Comparison of ENCODE assay signal across 8 cellular contexts in the genomic region with DNA sequence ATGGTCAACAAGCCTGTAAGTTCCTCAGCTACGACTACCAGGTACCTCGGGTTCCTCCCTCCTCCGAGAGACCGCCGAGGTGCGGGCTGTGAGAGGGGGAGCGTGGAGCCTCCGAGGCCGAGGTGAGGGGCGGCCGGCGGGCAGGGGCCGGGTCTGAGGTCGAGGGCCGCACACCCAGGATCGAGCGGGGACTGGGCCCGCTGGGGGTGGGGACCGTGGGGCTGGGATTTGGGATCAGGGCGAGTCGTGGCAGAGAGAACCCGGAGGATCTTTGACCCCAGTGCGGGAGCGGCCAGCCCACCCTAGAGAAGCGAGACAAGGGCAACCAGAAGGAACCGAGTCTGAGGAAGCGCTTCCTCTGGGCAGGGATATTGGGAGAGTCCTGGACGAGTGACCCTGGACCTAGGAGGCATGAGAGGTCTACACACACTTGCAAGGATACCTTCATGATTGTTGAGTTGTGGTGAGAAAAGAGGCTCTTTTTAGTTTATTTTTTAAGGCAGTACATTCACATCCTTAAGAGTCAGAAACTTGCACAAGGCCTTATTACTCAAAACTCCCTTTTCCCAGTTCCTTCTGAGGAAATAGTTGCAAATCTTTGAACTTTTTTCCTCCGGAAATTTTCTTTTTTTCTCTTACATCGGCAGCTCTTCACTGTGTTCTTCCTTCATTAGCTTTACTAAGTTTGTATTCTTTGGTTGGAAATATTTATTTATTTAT. TPM values are rescaled to one million over a fixed set of nuclear protein-coding genes. Genes with fewer than 3 reads are reported as not detected.
DNase-seq lines count a peak whose midpoint lies in the region; ATAC-seq and TF ChIP-seq lines count a peak whose summit lies in the region.

No MANE protein-coding gene starts in this region.

- H3K4me3 ChIP-seq in Panc1 (ENCODE audit: low read depth in 2 of 2, low read length in 2 of 2), result peak overlapping the region; percentile 56 to 83
- peak overlapping the region; percentile 87 for H3K4me3 ChIP-seq in epithelial cell of esophagus (ENCODE audit: low read length)

- POLR2A ChIA-PET in Panc1 (lab: Charles Lee), result interaction anchor here (0.7 to 1.2 kb wide), 3 partner anchors 23 to 38 kb away, joined by 3 to 5 read pairs (median 3); no protein-coding TSS in a partner anchor

- CTCF ChIA-PET in Panc1 (lab: Charles Lee), result no interaction called here

- H3K27me3 Mint-ChIP-seq in nephron progenitor cell (ENCODE audit: low read depth, poor library complexity), result no peaks in the 10 kb centered on the region

- intact Hi-C loops in Panc1 (cut with micrococcal nuclease; ENCODE audit: unreplicated experiment), result no loop called here

- peaks cover 17% of the 10 kb centered on the region for H3K4me1 Mint-ChIP-seq in nephron progenitor cell

- 0 out of 2 replicates have a peak, but pooled peaks cover 3% of the 10 kb centered on the region for H3K4me1 ChIP-seq in Panc1 (ENCODE audit: control insufficient read depth, insufficient read depth, low read length)

- no peak for TF ChIP-seq CTCF in Panc1 (IDR thresholded peaks at IDR 0.05)
- TF ChIP-seq CTCF in epithelial cell of esophagus (IDR thresholded peaks at IDR 0.05; ENCODE audit: insufficient read depth, low read depth, low read length, missing control alignments), result no peak
- no peak for TF ChIP-seq CTCF in nephron progenitor cell (IDR thresholded peaks at IDR 0.05)

- peak overlapping the region; percentile 95 for H3K4me3 Mint-ChIP-seq in nephron progenitor cell

- TSS peak; percentile 93 for BruUV-seq in Panc1 (replicated peaks; lab: Mats Ljungman, UMichigan)

- DNase-seq in EH (ENCODE audit: low read depth) (peak; percentile 7), Panc1 (ENCODE audit: low read depth, low spot score) (no peak), epithelial cell of esophagus (ENCODE audit: low read depth) (no peak), nephron progenitor cell (no peak), GDM1 (lab: John Stamatoyannopoulos, UW) (no peak)
- no peak for DNase-seq in stimulated activated CD4-positive, alpha-beta T cell treated with anti-CD3 and anti-CD28 coated beads, Interleukin-1b, Interleukin-23, amount 100 ng/mL, for 48 hours

- H3K27ac ChIP-seq in Panc1 (ENCODE audit: low read length), result peak overlapping the region; percentile 78

- ATAC-seq in Panc1 (peak; percentile 62), HG03025 (IDR thresholded peaks at IDR 0.05; ENCODE audit: low FRiP score, unreplicated experiment) (no peak), GM21526 (IDR thresholded peaks at IDR 0.05; ENCODE audit: low FRiP score, unreplicated experiment) (no peak)

- H3K27ac Mint-ChIP-seq in nephron progenitor cell, result peak overlapping the region; percentile 98

- H3K36me3 ChIP-seq in Panc1 (ENCODE audit: control insufficient read depth, insufficient read depth, low read length), result no peaks in the 10 kb centered on the region

- peaks cover 10% of the 10 kb centered on the region for H3K36me3 Mint-ChIP-seq in nephron progenitor cell (ENCODE audit: low read depth)

- H3K9me3 ChIP-seq in Panc1 (ENCODE audit: control insufficient read depth, insufficient read depth, low read depth, low read length), result no peaks in the 10 kb centered on the region

- in situ Hi-C loops in Panc1 (cut with HindIII; ENCODE audit: low pct_unique_long_range_greater_than_20kb, low sequenced_read_pairs), result no loop called here

- peaks cover 8% of the 10 kb centered on the region for H3K9me3 Mint-ChIP-seq in nephron progenitor cell

- H3K27me3 ChIP-seq in Panc1 (ENCODE audit: control insufficient read depth, insufficient read depth, low read length), result no peaks in the 10 kb centered on the region

RNA-seq across cellular contexts. Expression of a gene that starts 0.4 kb away (rescaled TPM):
- total RNA-seq in Panc1 (2021; ENCODE audit: unreplicated experiment), result 7.6 TPM
- polyA plus RNA-seq in Panc1 (2012; ENCODE audit: insufficient read length), result 6.6 TPM

RNA-seq across cellular contexts. Expression of a gene that starts 28.3 kb away (rescaled TPM):
- total RNA-seq in Panc1 (2021; ENCODE audit: unreplicated experiment), result 466 TPM
- 374 TPM for polyA plus RNA-seq in Panc1 (2012; ENCODE audit: insufficient read length)
